15 cellular contexts compared by ENCODE assay signal in the genomic region with DNA sequence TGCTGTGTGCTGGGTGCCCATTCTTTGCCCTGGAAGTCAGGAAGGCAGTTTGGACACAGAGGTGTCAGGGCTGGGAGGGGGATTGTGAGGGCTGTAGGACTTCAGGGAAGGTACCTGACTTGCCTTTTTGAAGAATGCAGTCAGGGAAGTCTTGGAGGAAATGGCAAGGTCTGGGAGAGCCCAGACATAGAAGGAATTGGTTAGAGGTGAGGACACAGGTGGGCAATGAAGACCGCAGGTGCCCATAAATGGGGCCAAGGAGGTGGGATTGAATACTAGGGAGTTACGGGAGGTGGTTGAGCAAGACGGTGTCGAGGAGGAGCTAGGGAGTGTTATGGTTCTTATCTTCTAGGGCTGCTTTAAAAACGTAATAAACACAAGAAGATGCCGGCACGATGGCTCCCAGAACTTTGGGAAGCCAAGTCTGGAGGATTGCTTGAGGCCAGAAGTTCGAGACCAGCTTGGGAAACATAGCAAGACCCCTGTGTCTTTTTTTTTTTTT. TPM values are rescaled to one million over a fixed set of nuclear protein-coding genes. Genes with fewer than 3 reads are reported as not detected.
DNase-seq lines count a peak whose midpoint lies in the region; ATAC-seq, FAIRE-seq and TF ChIP-seq lines count a peak whose summit lies in the region.
"Had no signal": no experiment of that assay in that cellular context is flagged by ENCODE, and none has a peak within 500 bp of the region (broad histone marks: within the 10 kb centered on the region; RNA-seq: fewer than 3 reads in every experiment).

No MANE protein-coding gene starts in this region.

- H3K27ac ChIP-seq in K562 (ENCODE audit: extremely low read depth, low read depth, low read length) (peak overlapping the region; percentile 58), neural progenitor cell (no peak overlapping the region)
- H3K27ac ChIP-seq: skin epidermis, suprapubic skin had no signal

- TF ChIP-seq RAD21 in K562 (CRISPR knock-in tag; conservative IDR thresholded peaks at IDR 0.05 in 1 of 2, IDR thresholded peaks at IDR 0.05 in 1 of 2) = no peak

- peak; percentile 15 for FAIRE-seq in K562 (lab: Jason Lieb, UNC)
- FAIRE-seq: bronchial epithelial cell, D721Med had no signal

- no peaks in the 10 kb centered on the region for H3K9me3 ChIP-seq in Caco-2
- no peaks in the 10 kb centered on the region for H3K9me3 ChIP-seq in K562 (replicated peaks; ENCODE audit: control insufficient read depth, insufficient read depth, low read depth, low read length)
- no peaks in the 10 kb centered on the region for H3K9me3 ChIP-seq in neural progenitor cell (ENCODE audit: low read depth)
- H3K9me3 ChIP-seq: heart left ventricle, suprapubic skin had no signal

- no peaks in the 10 kb centered on the region for H3K9me3 Mint-ChIP-seq in Caco-2 (ENCODE audit: unreplicated experiment)
- H3K9me3 Mint-ChIP-seq in IgD-negative memory B cell = no peaks in the 10 kb centered on the region
- H3K9me3 Mint-ChIP-seq in neural progenitor cell = no peaks in the 10 kb centered on the region

- H3K4me1 Mint-ChIP-seq in Caco-2 (ENCODE audit: low read depth, unreplicated experiment) = peaks cover 20% of the 10 kb centered on the region
- peaks cover 27 to 38% (median 35%) of the 10 kb centered on the region in 3 donors for H3K4me1 Mint-ChIP-seq in IgD-negative memory B cell
- H3K4me1 Mint-ChIP-seq in neural progenitor cell = peaks cover 41% of the 10 kb centered on the region

- H3K79me2 ChIP-seq in K562 (ENCODE audit: control insufficient read depth, insufficient read depth, low read length) (peaks cover 61% of the 10 kb centered on the region), neural progenitor cell (ENCODE audit: low read depth) (peaks cover 44% of the 10 kb centered on the region)

- H3K36me3 ChIP-seq in Caco-2 (ENCODE audit: control insufficient read depth, insufficient read depth, low read length) (peaks cover 3% of the 10 kb centered on the region; the same call in 1 of the 2 replicates), K562 (ENCODE audit: control insufficient read depth, insufficient read depth, low read length) (peaks cover 24% of the 10 kb centered on the region), neural progenitor cell (no peaks in the 10 kb centered on the region)

- H3F3A ChIP-seq in neural progenitor cell (ENCODE audit: low read depth) = peaks cover 50% of the 10 kb centered on the region

- H2AFZ ChIP-seq in K562 (ENCODE audit: low read depth, low read length) (peak overlapping the region; percentile 53; the same call in 1 of the 2 replicates), neural progenitor cell (replicated peaks) (no peak overlapping the region)

- no peak overlapping the region for H3K4me3 ChIP-seq in Caco-2 (ENCODE audit: low read depth, low read length)
- peak overlapping the region; percentile 94 for H3K4me3 ChIP-seq in K562
- no peak overlapping the region for H3K4me3 ChIP-seq in neural progenitor cell
- H3K4me3 ChIP-seq: skin epidermis, suprapubic skin had no signal

- ATAC-seq in K562 (no peak), GM19455 (IDR thresholded peaks at IDR 0.05; ENCODE audit: unreplicated experiment) (no peak)
- ATAC-seq: heart left ventricle, left colon had no signal

- H3K27ac Mint-ChIP-seq in Caco-2 (ENCODE audit: unreplicated experiment) (peak overlapping the region; percentile 10), IgD-negative memory B cell (no peak overlapping the region), neural progenitor cell (no peak overlapping the region)

- peak overlapping the region; percentile 50 for H3K4me3 Mint-ChIP-seq in Caco-2 (ENCODE audit: unreplicated experiment)
- H3K4me3 Mint-ChIP-seq in IgD-negative memory B cell = peak overlapping the region; percentile 8 to 100 (median 40)
- H3K4me3 Mint-ChIP-seq in neural progenitor cell = peak overlapping the region; percentile 91

- DNase-seq in Caco-2 (no peak), K562 (ENCODE audit: extremely low read depth in 1 of 4, low spot score in 3 of 4) (peak in 1 of 4 experiments; percentile 50), neural progenitor cell (ENCODE audit: low spot score) (no peak), COLO668 (lab: John Stamatoyannopoulos, UW; ENCODE audit: unreplicated experiment) (no peak), hepatic stellate cell (ENCODE audit: low spot score) (no peak)
- DNase-seq: heart left ventricle, left colon, NCI-H1436, NCI-H510A treated with DMSO at 0.1 percent for 48 hours had no signal

- H3K4me2 ChIP-seq in K562 (ENCODE audit: insufficient read depth, low read length) (peak overlapping the region; percentile 64), neural progenitor cell (no peak overlapping the region)

- H3K4me1 ChIP-seq in Caco-2 (peaks cover 30% of the 10 kb centered on the region), K562 (replicated peaks in 1 of 2; ENCODE audit: control insufficient read depth in 2 of 2, insufficient read depth in 2 of 2, low read length in 2 of 2) (peaks cover 29 to 71% of the 10 kb centered on the region in 2 experiments; a peak in 4 of 5 replicates), neural progenitor cell (peaks cover 9% of the 10 kb centered on the region)

- H3K9me1 ChIP-seq in K562 (ENCODE audit: control insufficient read depth, insufficient read depth, low read length) = no peaks in the 10 kb centered on the region

- TF ChIP-seq EP300 in K562 (IDR thresholded peaks at IDR 0.05; ENCODE audit: low read length) = no peak

- H3K36me3 Mint-ChIP-seq in Caco-2 (ENCODE audit: insufficient read depth, unreplicated experiment) (peaks cover 50% of the 10 kb centered on the region), IgD-negative memory B cell (no peaks in the 10 kb centered on the region), neural progenitor cell (no peaks in the 10 kb centered on the region)

- no peak for TF ChIP-seq CTCF in Caco-2 (IDR thresholded peaks at IDR 0.05; ENCODE audit: insufficient read depth in 1 of 2, low read depth in 1 of 2, low read length in 1 of 2, severe bottlenecking in 1 of 2, unreplicated experiment in 1 of 2)
- no peak for TF ChIP-seq CTCF in K562 (IDR thresholded peaks at IDR 0.05 in 2 of 3, conservative IDR thresholded peaks at IDR 0.05 in 1 of 3; ENCODE audit: insufficient read depth in 2 of 3, low read depth in 1 of 3, low read length in 3 of 3)
- TF ChIP-seq CTCF in neural progenitor cell (IDR thresholded peaks at IDR 0.05) = no peak

- H3K9ac ChIP-seq in K562 (ENCODE audit: insufficient read depth in 1 of 2, low read depth in 2 of 2, low read length in 2 of 2) (peak overlapping the region; percentile 84 to 86; a peak in 3 of 4 replicates), neural progenitor cell (no peak overlapping the region)

- 0 out of 2 replicates have a peak, but pooled peaks cover 5% of the 10 kb centered on the region for H4K20me1 ChIP-seq in K562 (replicated peaks; ENCODE audit: control insufficient read depth, insufficient read depth, low read length)
- peaks cover 21% of the 10 kb centered on the region for H4K20me1 ChIP-seq in neural progenitor cell (ENCODE audit: low read depth)

- CTCF ChIA-PET in Caco-2 (lab: Charles Lee) = interaction anchor here (1.9 kb wide), 1 partner anchor 20 kb away, joined by 13 read pairs; no protein-coding TSS in a partner anchor
- CTCF ChIA-PET in K562 (lab: Yijun Ruan, JAX; ENCODE audit: low intra/inter-chr PET ratio) = no interaction called here

- POLR2A ChIA-PET in Caco-2 (lab: Charles Lee) = interaction anchor here (0.6 kb wide), 1 partner anchor 19 kb away, joined by 4 read pairs; no protein-coding TSS in a partner anchor
- POLR2A ChIA-PET in K562 (lab: Yijun Ruan, JAX) = interaction anchor here (0.6 to 7.7 kb wide), 7 partner anchors 8 to 82 kb away, joined by 3 to 78 read pairs (median 4); partner anchors contain the start of gene ANO8

- intact Hi-C loops in Caco-2 (cut with micrococcal nuclease; ENCODE audit: unreplicated experiment) = loop anchor here (2.0 kb wide), 1 partner anchor 29 kb away; the partner anchor contains the start of gene GTPBP3
- intact Hi-C loops in K562 (cut with micrococcal nuclease) = loop anchor here (2.0 kb wide), 1 partner anchor 47 kb away; no protein-coding TSS in a partner anchor

- TF ChIP-seq POLR2A in K562 (conservative IDR thresholded peaks at IDR 0.05) = no peak

- H3K27me3 ChIP-seq in Caco-2 (replicated peaks; ENCODE audit: control insufficient read depth, insufficient read depth, low read length) (no peaks in the 10 kb centered on the region), K562 (ENCODE audit: control insufficient read depth in 2 of 2, insufficient read depth in 2 of 2, low read length in 2 of 2) (no peaks in the 10 kb centered on the region), neural progenitor cell (no peaks in the 10 kb centered on the region)
- H3K27me3 ChIP-seq: heart left ventricle, suprapubic skin had no signal

- in situ Hi-C loops in K562 (cut with MboI) = no loop called here

- BruUV-seq in Caco-2 (replicated peaks; lab: Mats Ljungman, UMichigan) (no TSS peak), K562 (replicated peaks; lab: Mats Ljungman, UMichigan) (no TSS peak)

- H3K27me3 Mint-ChIP-seq in Caco-2 (ENCODE audit: insufficient read depth, unreplicated experiment) (no peaks in the 10 kb centered on the region), IgD-negative memory B cell (no peaks in the 10 kb centered on the region), neural progenitor cell (ENCODE audit: insufficient read depth, low read depth) (peaks cover 7% of the 10 kb centered on the region)

- WGBS in K562 (ENCODE audit: insufficient coverage, low coverage, missing lambda C conversion rate) = 13% methylated on average over 8 of the region's 8 CpGs

RNA-seq across cellular contexts. Expression of gene DDA1, which starts 1.4 kb away (rescaled TPM):
- total RNA-seq in Caco-2 (2022) (43.8 and 55.6 TPM in 2 replicates), K562 (2014; rRNA removed) (43.5 and 67.6 TPM in 2 replicates), K562 (2014; rRNA removed; fragmentation: Illumina TruSeq; extraction: Trizol) (23.2 and 23.5 TPM in 2 replicates), K562 (2015; rRNA removed; fragmentation: Illumina TruSeq; extraction: Trizol) (32.7 and 33.2 TPM in 2 replicates), K562 (2021) (45.1 and 51.4 TPM in 2 replicates), neural progenitor cell (ENCODE audit: low replicate concordance) (21.9 and 27.7 TPM in 2 replicates)
- polyA plus RNA-seq in IgD-negative memory B cell (38.6 TPM), K562 (2011; rRNA removed) (33.8 and 43.2 TPM in 2 replicates), K562 (2014; fragmentation: Illumina TruSeq; extraction: Trizol) (72.3 and 80.9 TPM in 2 replicates), K562 (2014; fragmentation: Nextera tagmentation; extraction: Ambion mirVana) (1 to 10 TPM; 1.4 to 4.3 TPM), K562 (2014; rRNA removed) (68.0 and 83.8 TPM in 2 replicates)
- 15.2 and 39.3 TPM in 2 replicates for total RNA-seq in K562 (2011; cell fraction: chromatin; rRNA removed; ENCODE audit: low replicate concordance)
- total RNA-seq in K562 (2011; cell fraction: nucleolus; rRNA removed) = 28.5 and 28.7 TPM in 2 replicates
- total RNA-seq in K562 (2011; cell fraction: nucleoplasm; rRNA removed) = 20.4 and 21.3 TPM in 2 replicates
- polyA plus RNA-seq in K562 (2011; cell fraction: cytosol; rRNA removed) = 30.2 and 37.1 TPM in 2 replicates
- polyA plus RNA-seq in K562 (2011; cell fraction: nucleus; rRNA removed) = 47.2 and 60.1 TPM in 2 replicates
- 77.4 and 90.9 TPM in 2 replicates for polyA plus RNA-seq in K562 (2012)
- 13.6 and 18.4 TPM in 2 replicates for polyA minus RNA-seq in K562 (2011; rRNA and poly(A)+ RNA removed)
- polyA minus RNA-seq in K562 (2011; cell fraction: cytosol; rRNA and poly(A)+ RNA removed) = 5.8 and 7.9 TPM in 2 replicates
- 8.5 and 8.7 TPM in 2 replicates for polyA minus RNA-seq in K562 (2011; cell fraction: nucleus; rRNA and poly(A)+ RNA removed)

RNA-seq across cellular contexts. Expression of gene MRPL34, which starts 2.3 kb away (rescaled TPM):
- total RNA-seq in Caco-2 (2022) (78.9 and 88.5 TPM in 2 replicates), K562 (2014; rRNA removed) (191 and 236 TPM in 2 replicates), K562 (2014; rRNA removed; fragmentation: Illumina TruSeq; extraction: Trizol) (40.7 and 46.5 TPM in 2 replicates), K562 (2015; rRNA removed; fragmentation: Illumina TruSeq; extraction: Trizol) (66.9 and 67.3 TPM in 2 replicates), K562 (2021) (129 and 158 TPM in 2 replicates), neural progenitor cell (ENCODE audit: low replicate concordance) (25.9 and 38.8 TPM in 2 replicates)
- polyA plus RNA-seq in IgD-negative memory B cell (218 TPM), K562 (2011; rRNA removed) (70.2 and 75.9 TPM in 2 replicates), K562 (2014; fragmentation: Illumina TruSeq; extraction: Trizol) (72.5 and 85.4 TPM in 2 replicates), K562 (2014; fragmentation: Nextera tagmentation; extraction: Ambion mirVana) (10 to 100 TPM; 11.5 to 20.6 TPM), K562 (2014; rRNA removed) (256 and 284 TPM in 2 replicates)
- total RNA-seq in K562 (2011; cell fraction: chromatin; rRNA removed; ENCODE audit: low replicate concordance) = 19.6 and 23.8 TPM in 2 replicates
- total RNA-seq in K562 (2011; cell fraction: nucleolus; rRNA removed) = 18.0 and 22.4 TPM in 2 replicates
- total RNA-seq in K562 (2011; cell fraction: nucleoplasm; rRNA removed) = 12.5 and 22.0 TPM in 2 replicates
- polyA plus RNA-seq in K562 (2011; cell fraction: cytosol; rRNA removed) = 111 and 153 TPM in 2 replicates
- polyA plus RNA-seq in K562 (2011; cell fraction: nucleus; rRNA removed) = 45.5 and 64.0 TPM in 2 replicates
- polyA plus RNA-seq in K562 (2012) = 69.4 and 92.1 TPM in 2 replicates
- 19.7 and 20.4 TPM in 2 replicates for polyA minus RNA-seq in K562 (2011; rRNA and poly(A)+ RNA removed)
- polyA minus RNA-seq in K562 (2011; cell fraction: cytosol; rRNA and poly(A)+ RNA removed) = 15.6 and 16.5 TPM in 2 replicates
- polyA minus RNA-seq in K562 (2011; cell fraction: nucleus; rRNA and poly(A)+ RNA removed) = 5.8 and 7.4 TPM in 2 replicates

RNA-seq across cellular contexts. Expression of gene ABHD8, which starts 4.7 kb away (rescaled TPM):
- total RNA-seq in Caco-2 (2022) (9.4 and 11.3 TPM in 2 replicates), K562 (2014; rRNA removed) (5.0 and 5.8 TPM in 2 replicates), K562 (2014; rRNA removed; fragmentation: Illumina TruSeq; extraction: Trizol) (0.22 and 0.29 TPM in 2 replicates), K562 (2015; rRNA removed; fragmentation: Illumina TruSeq; extraction: Trizol) (1.7 and 1.8 TPM in 2 replicates), K562 (2021) (5.6 and 6.6 TPM in 2 replicates), neural progenitor cell (ENCODE audit: low replicate concordance) (4.6 and 13.3 TPM in 2 replicates)
- polyA plus RNA-seq in IgD-negative memory B cell (8.5 TPM), K562 (2011; rRNA removed) (2.3 and 4.2 TPM in 2 replicates), K562 (2014; fragmentation: Illumina TruSeq; extraction: Trizol) (0.97 and 2.3 TPM in 2 replicates), K562 (2014; fragmentation: Nextera tagmentation; extraction: Ambion mirVana) (under 1 TPM in 1 of 2 experiments, not detected in 1; 0.04 TPM), K562 (2014; rRNA removed) (3.8 and 5.2 TPM in 2 replicates)
- 2.0 TPM in 1 of 2 replicates, not detected in the other for total RNA-seq in K562 (2011; cell fraction: chromatin; rRNA removed; ENCODE audit: low replicate concordance)
- 4.0 and 4.2 TPM in 2 replicates for total RNA-seq in K562 (2011; cell fraction: nucleolus; rRNA removed)
- total RNA-seq in K562 (2011; cell fraction: nucleoplasm; rRNA removed) = 1.5 and 1.8 TPM in 2 replicates
- polyA plus RNA-seq in K562 (2011; cell fraction: cytosol; rRNA removed) = 6.2 and 11.3 TPM in 2 replicates
- 2.0 and 2.3 TPM in 2 replicates for polyA plus RNA-seq in K562 (2011; cell fraction: nucleus; rRNA removed)
- 3.7 and 11.4 TPM in 2 replicates for polyA plus RNA-seq in K562 (2012)
- 0.96 and 1.6 TPM in 2 replicates for polyA minus RNA-seq in K562 (2011; rRNA and poly(A)+ RNA removed)
- 3.3 and 5.3 TPM in 2 replicates for polyA minus RNA-seq in K562 (2011; cell fraction: cytosol; rRNA and poly(A)+ RNA removed)
- polyA minus RNA-seq in K562 (2011; cell fraction: nucleus; rRNA and poly(A)+ RNA removed) = 2.7 and 3.0 TPM in 2 replicates

RNA-seq across cellular contexts. Expression of gene ANKLE1, which starts 26.2 kb away (rescaled TPM):
- 14.3 and 17.4 TPM in 2 replicates for total RNA-seq in Caco-2 (2022)
- 6.1 TPM for polyA plus RNA-seq in IgD-negative memory B cell
- 4.8 and 20.8 TPM in 2 replicates for total RNA-seq in K562 (2011; cell fraction: chromatin; rRNA removed; ENCODE audit: low replicate concordance)
- total RNA-seq in K562 (2011; cell fraction: nucleolus; rRNA removed) = 15.0 and 17.0 TPM in 2 replicates
- 7.6 and 10.9 TPM in 2 replicates for total RNA-seq in K562 (2011; cell fraction: nucleoplasm; rRNA removed)
- 6.1 and 6.9 TPM in 2 replicates for total RNA-seq in K562 (2014; rRNA removed)
- total RNA-seq in K562 (2014; rRNA removed; fragmentation: Illumina TruSeq; extraction: Trizol) = 1.8 and 2.1 TPM in 2 replicates
- total RNA-seq in K562 (2015; rRNA removed; fragmentation: Illumina TruSeq; extraction: Trizol) = 2.9 and 3.5 TPM in 2 replicates
- total RNA-seq in K562 (2021) = 6.2 and 6.7 TPM in 2 replicates
- polyA plus RNA-seq in K562 (2011; rRNA removed) = 2.2 and 3.2 TPM in 2 replicates
- 2.1 and 5.0 TPM in 2 replicates for polyA plus RNA-seq in K562 (2011; cell fraction: cytosol; rRNA removed)
- polyA plus RNA-seq in K562 (2011; cell fraction: nucleus; rRNA removed) = 8.3 and 16.7 TPM in 2 replicates
- polyA plus RNA-seq in K562 (2012) = 3.2 and 5.8 TPM in 2 replicates
- polyA plus RNA-seq in K562 (2014; fragmentation: Illumina TruSeq; extraction: Trizol) = 5.8 and 6.0 TPM in 2 replicates
- under 1 TPM; 0.63 to 0.64 TPM for polyA plus RNA-seq in K562 (2014; fragmentation: Nextera tagmentation; extraction: Ambion mirVana)
- 8.2 and 9.2 TPM in 2 replicates for polyA plus RNA-seq in K562 (2014; rRNA removed)
- polyA minus RNA-seq in K562 (2011; rRNA and poly(A)+ RNA removed) = 0.75 and 1.1 TPM in 2 replicates
- polyA minus RNA-seq in K562 (2011; cell fraction: cytosol; rRNA and poly(A)+ RNA removed) = 1.4 and 3.5 TPM in 2 replicates
- polyA minus RNA-seq in K562 (2011; cell fraction: nucleus; rRNA and poly(A)+ RNA removed) = 3.4 and 4.8 TPM in 2 replicates
- 2.3 and 3.3 TPM in 2 replicates for total RNA-seq in neural progenitor cell (ENCODE audit: low replicate concordance)

RNA-seq across cellular contexts. Expression of gene ANO8, which starts 26.7 kb away (rescaled TPM):
- total RNA-seq in Caco-2 (2022) (11.5 TPM in 2 replicates), K562 (2014; rRNA removed) (2.5 and 3.5 TPM in 2 replicates), K562 (2014; rRNA removed; fragmentation: Illumina TruSeq; extraction: Trizol) (0.51 and 0.73 TPM in 2 replicates), K562 (2015; rRNA removed; fragmentation: Illumina TruSeq; extraction: Trizol) (1.6 and 2.4 TPM in 2 replicates), K562 (2021) (7.6 and 8.5 TPM in 2 replicates), neural progenitor cell (ENCODE audit: low replicate concordance) (11.4 and 25.0 TPM in 2 replicates)
- polyA plus RNA-seq in IgD-negative memory B cell (not detected), K562 (2011; rRNA removed) (2.2 and 5.1 TPM in 2 replicates), K562 (2014; fragmentation: Illumina TruSeq; extraction: Trizol) (1.5 and 2.5 TPM in 2 replicates), K562 (2014; fragmentation: Nextera tagmentation; extraction: Ambion mirVana) (under 1 TPM in 1 of 2 experiments, not detected in 1; 0.07 TPM), K562 (2014; rRNA removed) (7.1 and 7.7 TPM in 2 replicates)
- total RNA-seq in K562 (2011; cell fraction: chromatin; rRNA removed; ENCODE audit: low replicate concordance) = 16.0 and 39.6 TPM in 2 replicates
- total RNA-seq in K562 (2011; cell fraction: nucleolus; rRNA removed) = 22.4 and 24.5 TPM in 2 replicates
- 14.4 and 15.8 TPM in 2 replicates for total RNA-seq in K562 (2011; cell fraction: nucleoplasm; rRNA removed)
- 2.8 and 3.7 TPM in 2 replicates for polyA plus RNA-seq in K562 (2011; cell fraction: cytosol; rRNA removed)
- 32.7 and 44.1 TPM in 2 replicates for polyA plus RNA-seq in K562 (2011; cell fraction: nucleus; rRNA removed)
- 4.9 and 11.8 TPM in 2 replicates for polyA plus RNA-seq in K562 (2012)
- polyA minus RNA-seq in K562 (2011; rRNA and poly(A)+ RNA removed) = 1.6 TPM in 2 replicates
- polyA minus RNA-seq in K562 (2011; cell fraction: cytosol; rRNA and poly(A)+ RNA removed) = 1.8 and 4.5 TPM in 2 replicates
- 10.5 and 14.6 TPM in 2 replicates for polyA minus RNA-seq in K562 (2011; cell fraction: nucleus; rRNA and poly(A)+ RNA removed)

Comparison
In these comparisons a context has a peak if more than half of its experiments do, and no peak if none do; other contexts are left out.
1. H3K4me3 Mint-ChIP-seq: peak in every context shown above with its lines; median percentile 91 in neural progenitor cell; 50 in Caco-2; 40 in IgD-negative memory B cell.